1 cellular context compared by ENCODE assay signal in genomic region chr12:62966990-62967506, GRCh38.
TF ChIP-seq lines count a peak whose summit lies in the region.

No MANE protein-coding gene starts in this region.

TF ChIP-seq in HepG2, 621 proteins besides CTCF, POLR2A, EP300 and RAD21 (continued from another document and continues in another):
- TF ChIP-seq STAT6 (CRISPR knock-in tag; IDR thresholded peaks at IDR 0.05; ENCODE audit: borderline replicate concordance) (no peak), PAXIP1 (CRISPR knock-in tag; conservative IDR thresholded peaks at IDR 0.05) (peak; percentile 95), SCMH1 (CRISPR knock-in tag; IDR thresholded peaks at IDR 0.05; ENCODE audit: borderline replicate concordance) (no peak), SRF (IDR thresholded peaks at IDR 0.05; ENCODE audit: low read depth, low read length) (no peak), SUZ12 (IDR thresholded peaks at IDR 0.05; ENCODE audit: low read depth, low read length) (no peak), ZNF18 (CRISPR knock-in tag; IDR thresholded peaks at IDR 0.05; ENCODE audit: insufficient replicate concordance) (no peak), MZF1 (CRISPR knock-in tag; IDR thresholded peaks at IDR 0.05; ENCODE audit: borderline replicate concordance) (no peak), ZNF710 (CRISPR knock-in tag; IDR thresholded peaks at IDR 0.05; ENCODE audit: borderline replicate concordance) (peak; percentile 28; the same call in 1 of the 2 replicates), ATAD3A (CRISPR knock-in tag; IDR thresholded peaks at IDR 0.05) (no peak), TOPORS (CRISPR knock-in tag; IDR thresholded peaks at IDR 0.05) (0 out of 2 replicates have a peak, but pooled peaks have one; percentile 30), MAZ (IDR thresholded peaks at IDR 0.05; ENCODE audit: borderline replicate concordance, low read depth, low read length) (no peak), MAZ (CRISPR knock-in tag; IDR thresholded peaks at IDR 0.05; ENCODE audit: low read depth) (no peak), ZNF446 (CRISPR knock-in tag; IDR thresholded peaks at IDR 0.05) (no peak), IRF9 (CRISPR knock-in tag; IDR thresholded peaks at IDR 0.05; ENCODE audit: borderline replicate concordance) (no peak), CBX1 (IDR thresholded peaks at IDR 0.05; ENCODE audit: low read depth) (no peak), ZNF770 (CRISPR knock-in tag; IDR thresholded peaks at IDR 0.05) (no peak), GATAD2A (CRISPR knock-in tag; IDR thresholded peaks at IDR 0.05) (peak; percentile 79), TCF7L2 (IDR thresholded peaks at IDR 0.05; ENCODE audit: low read depth, low read length) (no peak), CHD2 (IDR thresholded peaks at IDR 0.05; ENCODE audit: low read depth, low read length) (no peak), HMGA1 (CRISPR knock-in tag; conservative IDR thresholded peaks at IDR 0.05) (no peak), DPF2 (CRISPR knock-in tag; IDR thresholded peaks at IDR 0.05; ENCODE audit: borderline replicate concordance, low read depth) (peak; percentile 25; the same call in 1 of the 2 replicates), IRF1 (CRISPR knock-in tag; IDR thresholded peaks at IDR 0.05; ENCODE audit: low read depth) (no peak), SNAPC2 (CRISPR knock-in tag; IDR thresholded peaks at IDR 0.05) (peak; percentile 74; the same call in 1 of the 2 replicates), RAD51 (IDR thresholded peaks at IDR 0.05; ENCODE audit: borderline replicate concordance) (no peak), HOMEZ (CRISPR knock-in tag; IDR thresholded peaks at IDR 0.05; ENCODE audit: low read depth) (no peak), HNF4A (CRISPR knock-in tag; IDR thresholded peaks at IDR 0.05) (peak; percentile 71), ZNF232 (CRISPR knock-in tag; IDR thresholded peaks at IDR 0.05; ENCODE audit: borderline replicate concordance) (no peak), SRSF9 (IDR thresholded peaks at IDR 0.05; ENCODE audit: borderline replicate concordance, insufficient read depth, low read depth, low read length, poor library complexity, severe bottlenecking) (no peak), HCFC1 (IDR thresholded peaks at IDR 0.05; ENCODE audit: low read depth, low read length) (no peak), ZNF33A (CRISPR knock-in tag; IDR thresholded peaks at IDR 0.05; ENCODE audit: borderline replicate concordance) (no peak)
- TF ChIP-seq, protein P1, sequence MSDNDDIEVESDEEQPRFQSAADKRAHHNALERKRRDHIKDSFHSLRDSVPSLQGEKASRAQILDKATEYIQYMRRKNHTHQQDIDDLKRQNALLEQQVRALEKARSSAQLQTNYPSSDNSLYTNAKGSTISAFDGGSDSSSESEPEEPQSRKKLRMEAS (IDR thresholded peaks at IDR 0.05): peak; percentile 33; the same call in 1 of the 2 replicates
- TF ChIP-seq, protein P2, sequence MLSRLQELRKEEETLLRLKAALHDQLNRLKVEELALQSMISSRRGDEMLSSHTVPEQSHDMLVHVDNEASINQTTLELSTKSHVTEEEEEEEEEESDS (CRISPR knock-in tag; IDR thresholded peaks at IDR 0.05; ENCODE audit: borderline replicate concordance): 0 out of 2 replicates have a peak, but pooled peaks have one; percentile 36
- TF ChIP-seq, protein P3, sequence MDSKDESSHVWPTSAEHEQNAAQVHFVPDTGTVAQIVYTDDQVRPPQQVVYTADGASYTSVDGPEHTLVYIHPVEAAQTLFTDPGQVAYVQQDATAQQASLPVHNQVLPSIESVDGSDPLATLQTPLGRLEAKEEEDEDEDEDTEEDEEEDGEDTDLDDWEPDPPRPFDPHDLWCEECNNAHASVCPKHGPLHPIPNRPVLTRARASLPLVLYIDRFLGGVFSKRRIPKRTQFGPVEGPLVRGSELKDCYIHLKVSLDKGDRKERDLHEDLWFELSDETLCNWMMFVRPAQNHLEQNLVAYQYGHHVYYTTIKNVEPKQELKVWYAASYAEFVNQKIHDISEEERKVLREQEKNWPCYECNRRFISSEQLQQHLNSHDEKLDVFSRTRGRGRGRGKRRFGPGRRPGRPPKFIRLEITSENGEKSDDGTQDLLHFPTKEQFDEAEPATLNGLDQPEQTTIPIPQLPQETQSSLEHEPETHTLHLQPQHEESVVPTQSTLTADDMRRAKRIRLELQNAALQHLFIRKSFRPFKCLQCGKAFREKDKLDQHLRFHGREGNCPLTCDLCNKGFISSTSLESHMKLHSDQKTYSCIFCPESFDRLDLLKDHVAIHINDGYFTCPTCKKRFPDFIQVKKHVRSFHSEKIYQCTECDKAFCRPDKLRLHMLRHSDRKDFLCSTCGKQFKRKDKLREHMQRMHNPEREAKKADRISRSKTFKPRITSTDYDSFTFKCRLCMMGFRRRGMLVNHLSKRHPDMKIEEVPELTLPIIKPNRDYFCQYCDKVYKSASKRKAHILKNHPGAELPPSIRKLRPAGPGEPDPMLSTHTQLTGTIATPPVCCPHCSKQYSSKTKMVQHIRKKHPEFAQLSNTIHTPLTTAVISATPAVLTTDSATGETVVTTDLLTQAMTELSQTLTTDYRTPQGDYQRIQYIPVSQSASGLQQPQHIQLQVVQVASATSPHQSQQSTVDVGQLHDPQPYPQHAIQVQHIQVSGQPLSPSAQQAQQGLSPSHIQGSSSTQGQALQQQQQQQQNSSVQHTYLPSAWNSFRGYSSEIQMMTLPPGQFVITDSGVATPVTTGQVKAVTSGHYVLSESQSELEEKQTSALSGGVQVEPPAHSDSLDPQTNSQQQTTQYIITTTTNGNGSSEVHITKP (CRISPR knock-in tag; IDR thresholded peaks at IDR 0.05; ENCODE audit: low read depth): 0 out of 2 replicates have a peak, but pooled peaks have one; percentile 39
- TF ChIP-seq, protein P4, sequence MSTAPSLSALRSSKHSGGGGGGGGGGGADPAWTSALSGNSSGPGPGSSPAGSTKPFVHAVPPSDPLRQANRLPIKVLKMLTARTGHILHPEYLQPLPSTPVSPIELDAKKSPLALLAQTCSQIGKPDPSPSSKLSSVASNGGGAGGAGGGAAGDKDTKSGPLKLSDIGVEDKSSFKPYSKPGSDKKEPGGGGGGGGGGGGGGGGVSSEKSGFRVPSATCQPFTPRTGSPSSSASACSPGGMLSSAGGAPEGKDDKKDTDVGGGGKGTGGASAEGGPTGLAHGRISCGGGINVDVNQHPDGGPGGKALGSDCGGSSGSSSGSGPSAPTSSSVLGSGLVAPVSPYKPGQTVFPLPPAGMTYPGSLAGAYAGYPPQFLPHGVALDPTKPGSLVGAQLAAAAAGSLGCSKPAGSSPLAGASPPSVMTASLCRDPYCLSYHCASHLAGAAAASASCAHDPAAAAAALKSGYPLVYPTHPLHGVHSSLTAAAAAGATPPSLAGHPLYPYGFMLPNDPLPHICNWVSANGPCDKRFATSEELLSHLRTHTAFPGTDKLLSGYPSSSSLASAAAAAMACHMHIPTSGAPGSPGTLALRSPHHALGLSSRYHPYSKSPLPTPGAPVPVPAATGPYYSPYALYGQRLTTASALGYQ (CRISPR knock-in tag; IDR thresholded peaks at IDR 0.05): peak; percentile 92
